Comparison of ENCODE assay signal across 18 cellular contexts in the genomic region with DNA sequence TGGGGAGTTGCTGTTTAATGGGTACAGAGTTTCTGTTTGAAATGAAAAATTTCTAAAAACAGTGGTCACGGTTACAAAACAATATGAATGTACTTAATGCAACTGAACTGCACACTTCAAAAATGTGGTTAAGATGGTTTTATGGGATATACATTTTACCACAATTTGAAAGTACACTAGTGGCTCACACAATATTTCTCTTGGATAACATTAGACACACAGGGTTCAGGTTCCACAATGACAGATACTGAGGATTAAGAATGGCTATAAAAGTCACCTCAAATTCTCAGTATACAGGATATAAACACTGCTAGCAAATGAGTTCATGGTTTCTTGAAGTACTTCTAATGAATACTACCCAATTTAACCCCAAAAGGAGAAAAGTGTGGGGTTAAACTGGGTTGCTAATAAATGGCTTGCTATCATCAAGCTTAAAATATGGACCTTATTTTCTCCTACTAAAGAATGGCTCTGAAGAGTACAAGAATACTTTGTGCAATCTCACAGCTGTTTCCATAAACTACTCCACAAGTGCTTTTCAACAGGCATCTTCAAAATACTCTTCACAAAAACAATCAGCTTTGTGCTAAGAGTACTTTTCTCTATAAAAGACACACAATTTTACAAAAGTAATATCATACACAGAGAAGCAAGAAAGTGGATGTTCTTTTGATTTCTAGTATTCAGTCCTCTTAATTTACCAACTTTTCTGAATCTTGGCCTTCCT.
DNase-seq lines count a peak whose midpoint lies in the region; ATAC-seq and TF ChIP-seq lines count a peak whose summit lies in the region.
"Had no signal": no experiment of that assay in that cellular context is flagged by ENCODE, and none has a peak within 500 bp of the region (broad histone marks: within the 10 kb centered on the region; RNA-seq: fewer than 3 reads in every experiment).

No MANE protein-coding gene starts in this region.

- peak overlapping the region; percentile 93 for H3K4me2 ChIP-seq in KMS-11
- no peak overlapping the region for H3K4me2 ChIP-seq in neural progenitor cell

- peaks cover 0 to 3% (median 0%) of the 10 kb centered on the region in 5 donors for H3K9me3 Mint-ChIP-seq in CD8-positive, alpha-beta memory T cell
- peaks cover 4% of the 10 kb centered on the region for H3K9me3 Mint-ChIP-seq in activated naive CD8-positive, alpha-beta T cell treated with anti-CD3 and anti-CD28 coated beads for 36 hours
- peaks cover 3% of the 10 kb centered on the region for H3K9me3 Mint-ChIP-seq in neural progenitor cell
- H3K9me3 Mint-ChIP-seq: CD14-positive monocyte, HFFc6 had no signal

- peaks cover 46 to 62% (median 54%) of the 10 kb centered on the region in 3 donors for H3K4me1 Mint-ChIP-seq in CD8-positive, alpha-beta memory T cell
- H3K4me1 Mint-ChIP-seq in activated naive CD8-positive, alpha-beta T cell treated with anti-CD3 and anti-CD28 coated beads for 36 hours, result peaks cover 40% of the 10 kb centered on the region
- peaks cover 14% of the 10 kb centered on the region for H3K4me1 Mint-ChIP-seq in neural progenitor cell

- H3K27ac ChIP-seq in CD8-positive, alpha-beta memory T cell (ENCODE audit: low read depth, low read length), result no peak overlapping the region
- peak overlapping the region; percentile 88 for H3K27ac ChIP-seq in KMS-11
- H3K27ac ChIP-seq in neural progenitor cell, result peak overlapping the region; percentile 9
- H3K27ac ChIP-seq in lower lobe of right lung, result no peak overlapping the region
- H3K27ac ChIP-seq: ascending aorta, colonic mucosa had no signal

- H3F3A ChIP-seq in neural progenitor cell (ENCODE audit: low read depth), result peaks cover 10% of the 10 kb centered on the region

- peaks cover 22% of the 10 kb centered on the region for H3K4me1 ChIP-seq in CD8-positive, alpha-beta memory T cell (ENCODE audit: insufficient read depth, low read length)
- peaks cover 73% of the 10 kb centered on the region for H3K4me1 ChIP-seq in KMS-11 (ENCODE audit: low read depth, poor library complexity, severe bottlenecking)
- peaks cover 23% of the 10 kb centered on the region for H3K4me1 ChIP-seq in neural progenitor cell
- H3K4me1 ChIP-seq in lower lobe of right lung, result peaks cover 12% of the 10 kb centered on the region
- H3K4me1 ChIP-seq: ascending aorta, colonic mucosa had no signal

- TF ChIP-seq CTCF in KMS-11 (conservative IDR thresholded peaks at IDR 0.05; ENCODE audit: low read depth, low read length) (no peak), neural progenitor cell (IDR thresholded peaks at IDR 0.05) (no peak), lower lobe of right lung (IDR thresholded peaks at IDR 0.05) (no peak)

- no peak for ATAC-seq in lower lobe of right lung
- ATAC-seq: Panc1 had no signal

- H2AFZ ChIP-seq in KMS-11 (ENCODE audit: low read depth), result no peak overlapping the region
- no peak overlapping the region for H2AFZ ChIP-seq in neural progenitor cell (replicated peaks)

- H3K4me3 ChIP-seq in CD8-positive, alpha-beta memory T cell (ENCODE audit: low read length), result no peak overlapping the region
- no peak overlapping the region for H3K4me3 ChIP-seq in KMS-11 (IDR thresholded peaks at IDR 0.05; ENCODE audit: insufficient read depth, low read depth, low read length)
- H3K4me3 ChIP-seq in neural progenitor cell, result no peak overlapping the region
- H3K4me3 ChIP-seq in lower lobe of right lung, result no peak overlapping the region
- H3K4me3 ChIP-seq: ascending aorta, colonic mucosa had no signal

- intact Hi-C loops in lower lobe of right lung (cut with DNase I), result no loop called here

- H3K36me3 Mint-ChIP-seq in CD8-positive, alpha-beta memory T cell, result peaks cover 0 to 6% (median 3%) of the 10 kb centered on the region in 3 donors
- peaks cover 18% of the 10 kb centered on the region for H3K36me3 Mint-ChIP-seq in activated naive CD8-positive, alpha-beta T cell treated with anti-CD3 and anti-CD28 coated beads for 36 hours
- peaks cover 7% of the 10 kb centered on the region for H3K36me3 Mint-ChIP-seq in neural progenitor cell
- H3K36me3 Mint-ChIP-seq: CD14-positive monocyte had no signal

- H3K27ac Mint-ChIP-seq in CD8-positive, alpha-beta memory T cell, result peak overlapping the region in 7 of 8 donors; percentile 3 to 83 (median 50)
- H3K27ac Mint-ChIP-seq in activated naive CD8-positive, alpha-beta T cell treated with anti-CD3 and anti-CD28 coated beads for 36 hours, result peak overlapping the region; percentile 34
- H3K27ac Mint-ChIP-seq in neural progenitor cell, result no peak overlapping the region
- H3K27ac Mint-ChIP-seq: CD14-positive monocyte, HFFc6 had no signal

- H3K79me2 ChIP-seq in KMS-11 (ENCODE audit: insufficient read depth, low read depth) (peaks cover 86% of the 10 kb centered on the region), neural progenitor cell (ENCODE audit: low read depth) (peaks cover 77% of the 10 kb centered on the region)

- H3K9me3 ChIP-seq in CD8-positive, alpha-beta memory T cell (ENCODE audit: low read length), result no peaks in the 10 kb centered on the region
- H3K9me3 ChIP-seq in neural progenitor cell (ENCODE audit: low read depth), result no peaks in the 10 kb centered on the region
- H3K9me3 ChIP-seq in lower lobe of right lung, result no peaks in the 10 kb centered on the region
- H3K9me3 ChIP-seq: ascending aorta, colonic mucosa had no signal

- no peak overlapping the region for H3K9ac ChIP-seq in KMS-11
- no peak overlapping the region for H3K9ac ChIP-seq in neural progenitor cell

- CTCF ChIA-PET in CD8-positive, alpha-beta memory T cell (lab: Charles Lee), result no interaction called here

- no peaks in the 10 kb centered on the region for H3K27me3 Mint-ChIP-seq in CD8-positive, alpha-beta memory T cell
- H3K27me3 Mint-ChIP-seq in activated naive CD8-positive, alpha-beta T cell treated with anti-CD3 and anti-CD28 coated beads for 36 hours, result no peaks in the 10 kb centered on the region
- peaks cover 4% of the 10 kb centered on the region for H3K27me3 Mint-ChIP-seq in neural progenitor cell (ENCODE audit: insufficient read depth, low read depth)

- H3K4me3 Mint-ChIP-seq in CD8-positive, alpha-beta memory T cell, result no peak overlapping the region
- no peak overlapping the region for H3K4me3 Mint-ChIP-seq in activated naive CD8-positive, alpha-beta T cell treated with anti-CD3 and anti-CD28 coated beads for 36 hours
- no peak overlapping the region for H3K4me3 Mint-ChIP-seq in neural progenitor cell
- H3K4me3 Mint-ChIP-seq: CD14-positive monocyte, HFFc6 had no signal

- DNase-seq in CD8-positive, alpha-beta memory T cell, result no peak
- no peak for DNase-seq in activated naive CD8-positive, alpha-beta T cell treated with anti-CD3 and anti-CD28 coated beads for 36 hours
- no peak for DNase-seq in neural progenitor cell (ENCODE audit: low spot score)
- no peak for DNase-seq in stimulated activated CD4-positive, alpha-beta T cell treated with anti-CD3 and anti-CD28 coated beads, Interleukin-2, amount 100 ng/mL, for 48 hours
- DNase-seq in lower lobe of right lung, result no peak
- DNase-seq in NCI-H2196 treated with DMSO at 0.1 percent for 48 hours (lab: John Stamatoyannopoulos, UW; ENCODE audit: unreplicated experiment), result no peak
- DNase-seq: colonic mucosa; glutamatergic neuron; HFFc6; Kasumi-1; NCI-H1930; NCI-H748 treated with DMSO at 0.1 percent for 48 hours; occipital lobe; stimulated activated naive CD4-positive, alpha-beta T cell treated with Interleukin-2 at 50 U/mL for 16 hours had no signal

- H4K20me1 ChIP-seq in KMS-11 (ENCODE audit: insufficient read depth) (no peaks in the 10 kb centered on the region), neural progenitor cell (ENCODE audit: low read depth) (peaks cover 50% of the 10 kb centered on the region)

- POLR2A ChIA-PET in CD8-positive, alpha-beta memory T cell (lab: Charles Lee), result no interaction called here

- no peaks in the 10 kb centered on the region for H3K27me3 ChIP-seq in CD8-positive, alpha-beta memory T cell (ENCODE audit: insufficient read depth, low read length, poor library complexity, severe bottlenecking)
- H3K27me3 ChIP-seq in KMS-11 (ENCODE audit: insufficient read depth, low read depth) (no peaks in the 10 kb centered on the region), neural progenitor cell (no peaks in the 10 kb centered on the region), lower lobe of right lung (ENCODE audit: low read depth) (no peaks in the 10 kb centered on the region)
- H3K27me3 ChIP-seq: ascending aorta, colonic mucosa had no signal

- H3K36me3 ChIP-seq in CD8-positive, alpha-beta memory T cell (ENCODE audit: insufficient read depth, low read length), result no peaks in the 10 kb centered on the region
- no peaks in the 10 kb centered on the region for H3K36me3 ChIP-seq in KMS-11 (ENCODE audit: insufficient read depth)
- H3K36me3 ChIP-seq in neural progenitor cell, result no peaks in the 10 kb centered on the region
- H3K36me3 ChIP-seq in lower lobe of right lung, result no peaks in the 10 kb centered on the region
- H3K36me3 ChIP-seq: ascending aorta, colonic mucosa had no signal

Comparison
In these comparisons a context has a peak if more than half of its experiments do, and no peak if none do; other contexts are left out.
1. H3K27ac ChIP-seq: peak in KMS-11 (single experiment) and neural progenitor cell (single experiment); none in CD8-positive, alpha-beta memory T cell (single experiment) and lower lobe of right lung (single experiment).